Comparison of ENCODE assay signal across 1 cellular context in the genomic region with DNA sequence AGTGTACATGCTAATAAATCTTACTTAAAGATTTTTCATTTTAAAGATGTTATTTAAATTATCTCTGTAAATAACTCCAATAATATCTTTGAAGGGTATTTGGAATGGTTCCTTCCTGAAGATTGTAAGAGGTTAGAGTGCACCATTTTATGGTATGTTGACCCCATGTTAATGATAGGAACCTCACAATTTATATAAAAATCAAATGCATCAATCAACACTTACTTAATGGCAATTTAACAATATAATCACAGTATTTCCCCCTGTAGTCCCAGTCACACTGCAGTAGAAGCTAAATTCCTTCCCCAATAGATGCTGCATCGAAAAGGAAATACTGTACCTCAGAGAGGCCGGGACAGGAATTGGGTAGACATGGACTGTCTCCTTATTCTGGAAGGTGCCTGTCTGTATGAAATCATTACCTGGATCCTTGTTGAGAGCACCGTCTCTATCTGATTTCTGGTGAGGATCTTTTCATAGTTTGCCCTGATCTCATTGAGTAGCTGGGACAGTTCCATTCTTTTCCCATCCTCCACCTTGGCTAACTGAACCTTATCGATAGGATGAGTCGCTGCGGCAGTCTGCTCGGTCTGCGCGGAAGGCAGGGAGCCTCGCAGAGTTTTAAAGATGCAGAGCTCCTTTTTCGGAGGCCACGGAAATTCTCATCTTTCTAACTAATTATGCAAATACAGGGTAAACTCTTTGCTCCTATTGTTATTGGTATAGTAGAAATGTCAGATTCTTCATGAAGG.
A peak's percentile ranks its signal among the peaks of the same experiment; 100 is the strongest.
TF ChIP-seq lines count a peak whose summit lies in the region.

A gene (minus strand): TSS at position 596 of the 752 bp plus-strand sequence. CDS start 78 bp downstream, at position 518.

TF ChIP-seq in H1, 55 proteins besides CTCF, POLR2A, EP300 and RAD21:
- TF ChIP-seq RBBP5 (IDR thresholded peaks at IDR 0.05; ENCODE audit: borderline replicate concordance, low read depth, low read length): peak; percentile 66; the same call in 1 of the 2 replicates
- TF ChIP-seq ASH2L (IDR thresholded peaks at IDR 0.05; ENCODE audit: low read length): no peak
